In the genomic region with DNA sequence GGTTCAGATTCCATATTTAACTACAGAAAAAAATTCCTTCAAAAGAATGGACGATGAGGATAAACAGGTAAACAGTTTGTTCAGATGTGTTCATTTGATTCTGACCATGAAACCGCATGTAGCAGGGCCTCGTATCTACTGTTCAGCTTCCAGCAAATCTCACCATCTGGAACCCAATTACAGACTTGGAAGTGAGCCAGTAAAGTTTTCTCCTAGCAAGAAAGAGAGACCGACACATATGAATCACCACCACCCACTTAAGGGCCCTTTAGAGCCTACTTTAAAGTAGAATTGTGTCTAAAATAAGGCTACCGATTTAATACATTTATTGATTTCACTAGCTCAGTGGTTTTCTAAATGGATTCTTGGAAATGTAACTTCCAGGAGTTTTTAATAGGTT, we compare ENCODE assay signal across 15 cellular contexts.
DNase-seq lines count a peak whose midpoint lies in the region; ATAC-seq and TF ChIP-seq lines count a peak whose summit lies in the region.
"Had no signal": no experiment of that assay in that cellular context is flagged by ENCODE, and none has a peak within 500 bp of the region (broad histone marks: within the 10 kb centered on the region; RNA-seq: fewer than 3 reads in every experiment).

No MANE protein-coding gene starts in this region.

- H3K27ac ChIP-seq in esophagus muscularis mucosa (replicated peaks in 1 of 4): no peak overlapping the region
- H3K27ac ChIP-seq: neural progenitor cell, tibial nerve had no signal

- no peak overlapping the region for H3K4me3 ChIP-seq in esophagus muscularis mucosa
- H3K4me3 ChIP-seq: GM12878, neural progenitor cell, tibial nerve had no signal

- ATAC-seq in GM18867 (IDR thresholded peaks at IDR 0.05; ENCODE audit: unreplicated experiment) (no peak), GM21360 (IDR thresholded peaks at IDR 0.05; ENCODE audit: unreplicated experiment) (no peak)
- ATAC-seq: HCT116, left colon had no signal

- H3K36me3 ChIP-seq in esophagus muscularis mucosa: no peaks in the 10 kb centered on the region
- H3K36me3 ChIP-seq: neural progenitor cell, tibial nerve had no signal

- no peak for TF ChIP-seq POLR2A in esophagus muscularis mucosa (IDR thresholded peaks at IDR 0.05; ENCODE audit: low read depth)

- H3K4me1 ChIP-seq in esophagus muscularis mucosa: peaks cover 0 to 37% (median 0%) of the 10 kb centered on the region in 4 donors
- H3K4me1 ChIP-seq: neural progenitor cell, tibial nerve had no signal

- DNase-seq in HCEC 1CT (peak; percentile 54), NCI-H524 (lab: John Stamatoyannopoulos, UW) (peak; percentile 94), dedifferentiated amniotic fluid mesenchymal stem cell (ENCODE audit: extremely low spot score) (peak; percentile 28), occipital lobe (lab: John Stamatoyannopoulos, UW) (peak; percentile 5), esophagus muscularis mucosa (ENCODE audit: extremely low spot score) (no peak), NCI-H510A treated with DMSO at 0.1 percent for 48 hours (lab: John Stamatoyannopoulos, UW) (no peak)
- DNase-seq: activated CD4-positive, CD25-positive, alpha-beta regulatory T cell; activated T-cell treated with anti-CD3 and anti-CD28 coated beads, Interleukin-2, amount 50 U/mL, for 1 hour; left colon had no signal

- 64% methylated on average over 5 of the region's 5 CpGs for WGBS in esophagus muscularis mucosa

- intact Hi-C loops in esophagus muscularis mucosa (cut with DNase I): no loop called here

- no peaks in the 10 kb centered on the region for H3K9me3 ChIP-seq in esophagus muscularis mucosa
- H3K9me3 ChIP-seq: tibial nerve had no signal

- TF ChIP-seq EP300 in esophagus muscularis mucosa (IDR thresholded peaks at IDR 0.05): no peak

- no peaks in the 10 kb centered on the region for H3K27me3 ChIP-seq in esophagus muscularis mucosa
- H3K27me3 ChIP-seq: neural progenitor cell had no signal

- no peak for TF ChIP-seq CTCF in esophagus muscularis mucosa (IDR thresholded peaks at IDR 0.05)

Comparison
In these comparisons a context has a peak if more than half of its experiments do, and no peak if none do; other contexts are left out.
1. DNase-seq: peak in HCEC 1CT (single experiment), NCI-H524 (2 of 2), dedifferentiated amniotic fluid mesenchymal stem cell (single experiment) and occipital lobe (single experiment); none in esophagus muscularis mucosa (single experiment) and NCI-H510A treated with DMSO at 0.1 percent for 48 hours (single experiment).